Comparison of ENCODE assay signal across 26 cellular contexts in genomic region chr10:64079341-64079740, GRCh38.
DNase-seq lines count a peak whose midpoint lies in the region; ATAC-seq and TF ChIP-seq lines count a peak whose summit lies in the region.
"Had no signal": no experiment of that assay in that cellular context is flagged by ENCODE, and none has a peak within 500 bp of the region (broad histone marks: within the 10 kb centered on the region; RNA-seq: fewer than 3 reads in every experiment).

No MANE protein-coding gene starts in this region.

- no peaks in the 10 kb centered on the region for H3K9me3 ChIP-seq in WERI-Rb-1 (ENCODE audit: severe bottlenecking)
- H3K9me3 ChIP-seq in SK-N-SH = no peaks in the 10 kb centered on the region
- no peaks in the 10 kb centered on the region for H3K9me3 ChIP-seq in naive thymus-derived CD4-positive, alpha-beta T cell (ENCODE audit: control insufficient read depth in 2 of 3, low read length in 3 of 3)
- H3K9me3 ChIP-seq: BE2C, BLaER1 had no signal

- H2AFZ ChIP-seq in GM23338 (peak overlapping the region; percentile 8; the same call in 1 of the 2 replicates), SK-N-SH (ENCODE audit: low read depth) (no peak overlapping the region)

- H3K27me3 Mint-ChIP-seq in GM23338 (ENCODE audit: insufficient read depth, low read depth, poor library complexity) = no peaks in the 10 kb centered on the region
- H3K27me3 Mint-ChIP-seq in naive thymus-derived CD4-positive, alpha-beta T cell = peaks cover 0 to 18% (median 2%) of the 10 kb centered on the region in 5 donors
- H3K27me3 Mint-ChIP-seq: CD4-positive, CD25-positive, alpha-beta regulatory T cell had no signal

- TF ChIP-seq CTCF in GM23338 (conservative IDR thresholded peaks at IDR 0.05; ENCODE audit: low read depth in 2 of 2) (no peak), WERI-Rb-1 (IDR thresholded peaks at IDR 0.05; ENCODE audit: low read depth, low read length) (no peak), SK-N-SH (IDR thresholded peaks at IDR 0.05) (no peak)

- no peak for TF ChIP-seq EP300 in SK-N-SH (IDR thresholded peaks at IDR 0.05; ENCODE audit: borderline replicate concordance in 1 of 2, low read depth in 1 of 2, low read length in 1 of 2)

- no peak for TF ChIP-seq RAD21 in SK-N-SH (IDR thresholded peaks at IDR 0.05; ENCODE audit: low read length)

- no peak overlapping the region for H3K27ac ChIP-seq in GM23338 (ENCODE audit: low read depth)
- peak overlapping the region; percentile 18; the same call in 1 of the 2 replicates for H3K27ac ChIP-seq in WERI-Rb-1
- no peak overlapping the region for H3K27ac ChIP-seq in SK-N-SH (ENCODE audit: low read depth in 2 of 2, low read length in 1 of 2)
- H3K27ac ChIP-seq in naive thymus-derived CD4-positive, alpha-beta T cell (ENCODE audit: low read depth, low read length) = no peak overlapping the region
- H3K27ac ChIP-seq: 22Rv1, BLaER1 had no signal

- intact Hi-C loops in naive thymus-derived CD4-positive, alpha-beta T cell (cut with micrococcal nuclease) = no loop called here

- no peak overlapping the region for H3K9ac ChIP-seq in SK-N-SH
- H3K9ac ChIP-seq: BLaER1 had no signal

- H3K4me1 ChIP-seq in GM23338 (ENCODE audit: insufficient read depth) (no peaks in the 10 kb centered on the region), SK-N-SH (ENCODE audit: control insufficient read depth in 1 of 2, insufficient read depth in 2 of 2, low read depth in 1 of 2, low read length in 1 of 2) (no peaks in the 10 kb centered on the region)
- no peaks in the 10 kb centered on the region for H3K4me1 ChIP-seq in naive thymus-derived CD4-positive, alpha-beta T cell (ENCODE audit: control insufficient read depth in 2 of 2, insufficient read depth in 2 of 2, low read length in 2 of 2)
- H3K4me1 ChIP-seq: BE2C had no signal

- peak; percentile 14 to 33 for DNase-seq in NCI-H524 (lab: John Stamatoyannopoulos, UW)
- no peak for DNase-seq in NCI-H524 treated with DMSO at 0.1 percent for 48 hours (lab: John Stamatoyannopoulos, UW)
- DNase-seq in GM23338 (ENCODE audit: low spot score) = no peak
- peak; percentile 28 for DNase-seq in WERI-Rb-1
- DNase-seq in left kidney (ENCODE audit: low read depth, low spot score) = peak; percentile 48
- no peak for DNase-seq in SK-N-SH
- DNase-seq in SIG-M5 treated with dmso at 0.1 percent for 504 hours (lab: John Stamatoyannopoulos, UW; ENCODE audit: unreplicated experiment) = no peak
- DNase-seq in naive thymus-derived CD4-positive, alpha-beta T cell = no peak
- DNase-seq: ACHN; BE2C; C1 segment of cervical spinal cord; CD4-positive, alpha-beta memory T cell; CD4-positive, CD25-positive, alpha-beta regulatory T cell; CD8-positive, alpha-beta memory T cell; COR-L47; DMS 273 treated with DMSO at 0.1 percent for 48 hours; DMS153; DMS53; DMS79; DND-41; EL; GDM1 had no signal

- WGBS in SK-N-SH (ENCODE audit: low lambda C conversion rate) = 13% methylated on average over 1 of the region's 1 CpG

- H4K20me1 ChIP-seq in GM23338 (replicated peaks; ENCODE audit: insufficient read depth) (no peaks in the 10 kb centered on the region), SK-N-SH (ENCODE audit: insufficient read depth) (no peaks in the 10 kb centered on the region)
- H4K20me1 ChIP-seq: BLaER1 had no signal

- no peaks in the 10 kb centered on the region for H3K9me3 Mint-ChIP-seq in GM23338
- H3K9me3 Mint-ChIP-seq in naive thymus-derived CD4-positive, alpha-beta T cell = no peaks in the 10 kb centered on the region
- H3K9me3 Mint-ChIP-seq: CD4-positive, alpha-beta memory T cell; CD8-positive, alpha-beta memory T cell had no signal

- POLR2A ChIA-PET in SK-N-SH (lab: Yijun Ruan, JAX) = no interaction called here
- POLR2A ChIA-PET in naive thymus-derived CD4-positive, alpha-beta T cell (lab: Charles Lee) = no interaction called here

- no peaks in the 10 kb centered on the region for H3K36me3 ChIP-seq in GM23338 (ENCODE audit: insufficient read depth)
- no peaks in the 10 kb centered on the region for H3K36me3 ChIP-seq in WERI-Rb-1
- no peaks in the 10 kb centered on the region for H3K36me3 ChIP-seq in SK-N-SH (replicated peaks in 1 of 2; ENCODE audit: control insufficient read depth in 1 of 2, insufficient read depth in 2 of 2, low read length in 1 of 2)
- H3K36me3 ChIP-seq in naive thymus-derived CD4-positive, alpha-beta T cell (ENCODE audit: control insufficient read depth in 2 of 3, insufficient read depth in 3 of 3, low read length in 3 of 3) = no peaks in the 10 kb centered on the region
- H3K36me3 ChIP-seq: BE2C, BLaER1 had no signal

- no peak for ATAC-seq in GM23338
- ATAC-seq in naive thymus-derived CD4-positive, alpha-beta T cell = no peak
- ATAC-seq: GM12878 had no signal

- H3K4me3 Mint-ChIP-seq in GM23338 = no peak overlapping the region
- no peak overlapping the region for H3K4me3 Mint-ChIP-seq in naive thymus-derived CD4-positive, alpha-beta T cell
- H3K4me3 Mint-ChIP-seq: CD14-positive monocyte; CD4-positive, alpha-beta memory T cell; CD4-positive, CD25-positive, alpha-beta regulatory T cell; CD8-positive, alpha-beta memory T cell had no signal

- H3K4me1 Mint-ChIP-seq in GM23338 = peaks cover 2% of the 10 kb centered on the region; the same call in 1 of the 3 replicates
- H3K4me1 Mint-ChIP-seq in naive thymus-derived CD4-positive, alpha-beta T cell = no peaks in the 10 kb centered on the region
- H3K4me1 Mint-ChIP-seq: CD14-positive monocyte; CD4-positive, alpha-beta memory T cell; CD4-positive, CD25-positive, alpha-beta regulatory T cell; CD8-positive, alpha-beta memory T cell had no signal

- H3K79me2 ChIP-seq in GM23338 (replicated peaks; ENCODE audit: insufficient read depth) (no peaks in the 10 kb centered on the region), SK-N-SH (ENCODE audit: insufficient read depth) (no peaks in the 10 kb centered on the region)

- H3K36me3 Mint-ChIP-seq in GM23338 (ENCODE audit: low read depth) = no peaks in the 10 kb centered on the region
- no peaks in the 10 kb centered on the region for H3K36me3 Mint-ChIP-seq in naive thymus-derived CD4-positive, alpha-beta T cell
- H3K36me3 Mint-ChIP-seq: CD14-positive monocyte; CD4-positive, alpha-beta memory T cell; CD4-positive, CD25-positive, alpha-beta regulatory T cell; CD8-positive, alpha-beta memory T cell had no signal

- H3K9me2 ChIP-seq in GM23338 (ENCODE audit: insufficient read depth) (no peaks in the 10 kb centered on the region; the same call in 1 of the 2 replicates), SK-N-SH (no peaks in the 10 kb centered on the region)

- H3K27me3 ChIP-seq in GM23338 (ENCODE audit: insufficient read depth) (no peaks in the 10 kb centered on the region), WERI-Rb-1 (ENCODE audit: insufficient read depth, low read depth, severe bottlenecking) (no peaks in the 10 kb centered on the region), SK-N-SH (ENCODE audit: insufficient read depth) (no peaks in the 10 kb centered on the region)
- no peaks in the 10 kb centered on the region for H3K27me3 ChIP-seq in naive thymus-derived CD4-positive, alpha-beta T cell (ENCODE audit: control insufficient read depth in 2 of 2, insufficient read depth in 2 of 2, low read length in 2 of 2)
- H3K27me3 ChIP-seq: BE2C, BLaER1 had no signal

- H3K4me2 ChIP-seq in GM23338 = no peak overlapping the region
- H3K4me2 ChIP-seq in SK-N-SH = no peak overlapping the region
- H3K4me2 ChIP-seq: BLaER1 had no signal

- CTCF ChIA-PET in SK-N-SH (lab: Yijun Ruan, JAX) = interaction anchor here (0.8 to 1.1 kb wide), 2 partner anchors 11 to 38 kb away, joined by 3 read pairs; no protein-coding TSS in a partner anchor
- CTCF ChIA-PET in naive thymus-derived CD4-positive, alpha-beta T cell (lab: Charles Lee) = no interaction called here

- H3K27ac Mint-ChIP-seq in GM23338 = no peak overlapping the region
- no peak overlapping the region for H3K27ac Mint-ChIP-seq in naive thymus-derived CD4-positive, alpha-beta T cell
- H3K27ac Mint-ChIP-seq: CD14-positive monocyte; CD4-positive, alpha-beta memory T cell; CD4-positive, CD25-positive, alpha-beta regulatory T cell; CD8-positive, alpha-beta memory T cell had no signal

- H3F3A ChIP-seq in GM23338 (replicated peaks; ENCODE audit: low read depth) (no peaks in the 10 kb centered on the region), SK-N-SH (replicated peaks; ENCODE audit: insufficient read depth) (no peaks in the 10 kb centered on the region)

- H3K4me3 ChIP-seq in GM23338 (no peak overlapping the region), WERI-Rb-1 (ENCODE audit: low read depth, low read length) (no peak overlapping the region), SK-N-SH (ENCODE audit: low read depth in 2 of 2, low read length in 1 of 2) (no peak overlapping the region)
- H3K4me3 ChIP-seq in naive thymus-derived CD4-positive, alpha-beta T cell (ENCODE audit: low read length) = no peak overlapping the region
- H3K4me3 ChIP-seq: BLaER1, GM12878 had no signal

TF ChIP-seq in GM23338, 12 proteins besides CTCF, POLR2A, EP300 and RAD21 (continues in another document):
- TF ChIP-seq ZNF114 (CRISPR knock-in tag; IDR thresholded peaks at IDR 0.05) = no peak
- TF ChIP-seq NANOG (IDR thresholded peaks at IDR 0.05; ENCODE audit: borderline replicate concordance) = no peak

TF ChIP-seq in SK-N-SH, 30 proteins besides CTCF, POLR2A, EP300 and RAD21:
- TF ChIP-seq, protein P1, sequence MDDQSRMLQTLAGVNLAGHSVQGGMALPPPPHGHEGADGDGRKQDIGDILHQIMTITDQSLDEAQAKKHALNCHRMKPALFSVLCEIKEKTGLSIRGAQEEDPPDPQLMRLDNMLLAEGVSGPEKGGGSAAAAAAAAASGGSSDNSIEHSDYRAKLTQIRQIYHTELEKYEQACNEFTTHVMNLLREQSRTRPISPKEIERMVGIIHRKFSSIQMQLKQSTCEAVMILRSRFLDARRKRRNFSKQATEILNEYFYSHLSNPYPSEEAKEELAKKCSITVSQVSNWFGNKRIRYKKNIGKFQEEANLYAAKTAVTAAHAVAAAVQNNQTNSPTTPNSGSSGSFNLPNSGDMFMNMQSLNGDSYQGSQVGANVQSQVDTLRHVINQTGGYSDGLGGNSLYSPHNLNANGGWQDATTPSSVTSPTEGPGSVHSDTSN (IDR thresholded peaks at IDR 0.05) = no peak
- TF ChIP-seq TCF12 (IDR thresholded peaks at IDR 0.05) = no peak

Comparison
In these comparisons a context has a peak if more than half of its experiments do, and no peak if none do; other contexts are left out.
1. DNase-seq: peak in NCI-H524 (2 of 2), WERI-Rb-1 (single experiment) and left kidney (single experiment); none in NCI-H524 treated with DMSO at 0.1 percent for 48 hours (single experiment), GM23338 (single experiment), SK-N-SH (single experiment), SIG-M5 treated with dmso at 0.1 percent for 504 hours (single experiment) and naive thymus-derived CD4-positive, alpha-beta T cell (0 of 9).